In the genomic region with DNA sequence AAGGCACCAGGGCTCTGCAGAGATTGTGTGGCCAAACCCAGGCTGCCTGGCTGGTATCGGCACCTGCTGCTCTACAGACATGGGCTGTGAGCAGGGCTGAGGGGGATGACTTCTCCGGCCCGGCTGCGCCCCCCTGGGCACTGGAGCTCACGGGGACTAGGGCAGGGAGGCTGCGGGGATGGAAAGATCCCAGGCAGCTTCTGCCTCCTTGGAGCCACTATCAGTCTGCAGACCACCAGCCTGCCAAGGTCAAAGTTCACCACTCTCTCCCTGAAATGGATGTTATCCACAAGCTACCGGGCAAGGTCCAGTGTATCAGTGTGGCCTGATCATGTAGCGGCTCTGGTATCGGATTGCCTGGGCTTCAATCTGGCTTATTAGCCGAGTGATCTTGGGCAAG, we compare ENCODE assay signal across 1 cellular context.
TF ChIP-seq lines count a peak whose summit lies in the region.

No MANE protein-coding gene starts in this region.

TF ChIP-seq in K562, 482 proteins besides CTCF, POLR2A, EP300 and RAD21:
- TF ChIP-seq NR2C1 (IDR thresholded peaks at IDR 0.05), result 0 out of 2 replicates have a peak, but pooled peaks have one; percentile 24
- TF ChIP-seq NR2C1 (tag; IDR thresholded peaks at IDR 0.05), result 0 out of 2 replicates have a peak, but pooled peaks have one; percentile 13
- no peak for TF ChIP-seq NFE2 (IDR thresholded peaks at IDR 0.05; ENCODE audit: low read depth)
